In genomic region chr10:113666682-113667252, GRCh38 we compare ENCODE assay signal across 11 cellular contexts. TPM values are rescaled to one million over a fixed set of nuclear protein-coding genes. Genes with fewer than 3 reads are reported as not detected.
DNase-seq lines count a peak whose midpoint lies in the region; ATAC-seq, FAIRE-seq and TF ChIP-seq lines count a peak whose summit lies in the region.
"Had no signal": no experiment of that assay in that cellular context is flagged by ENCODE, and none has a peak within 500 bp of the region (broad histone marks: within the 10 kb centered on the region; RNA-seq: fewer than 3 reads in every experiment).

No MANE protein-coding gene starts in this region.

- TF ChIP-seq POLR2A in H54 (IDR thresholded peaks at IDR 0.05; ENCODE audit: low read depth, low read length), result no peak

- no peak for TF ChIP-seq CTCF in GM13977 (IDR thresholded peaks at IDR 0.05; ENCODE audit: extremely low read depth, insufficient read depth, missing control alignments)

- no peak for FAIRE-seq in H54 (lab: Jason Lieb, UNC)

- ATAC-seq in GM21528 (IDR thresholded peaks at IDR 0.05; ENCODE audit: low FRiP score, unreplicated experiment), result peak; percentile 79
- peak; percentile 66 for ATAC-seq in HG03571 (IDR thresholded peaks at IDR 0.05; ENCODE audit: unreplicated experiment)

- peak; percentile 54 for DNase-seq in GM13977 (ENCODE audit: low spot score)
- peak; percentile 23 for DNase-seq in dermis blood vessel endothelial cell
- no peak for DNase-seq in AG08396 (ENCODE audit: low spot score)
- DNase-seq in H54 (ENCODE audit: insufficient read length, low spot score), result no peak
- no peak for DNase-seq in stimulated activated CD4-positive, alpha-beta T cell treated with anti-CD3 and anti-CD28 coated beads, Interleukin-2, amount 100 ng/mL, for 48 hours
- no peak for DNase-seq in substantia nigra (lab: John Stamatoyannopoulos, UW)
- DNase-seq: NCI-H1105 had no signal

- in situ Hi-C loops in GM13977 (cut with MboI; ENCODE audit: low pct_unique_long_range_greater_than_20kb, low sequenced_read_pairs, unreplicated experiment), result no loop called here

- H3K27ac ChIP-seq in substantia nigra (ENCODE audit: low read depth, low read length, poor library complexity, severe bottlenecking), result no peak overlapping the region

RNA-seq across cellular contexts. Expression of gene NRAP, which starts 2.9 kb away (rescaled TPM):
- not detected in 2 replicates for total RNA-seq in dermis blood vessel endothelial cell
- total RNA-seq: fibroblast of lung, temporal lobe had no signal

RNA-seq across cellular contexts. Expression of gene CASP7, which starts 12.9 kb away (rescaled TPM):
- total RNA-seq in dermis blood vessel endothelial cell, result 64.5 and 71.8 TPM in 2 replicates

Comparison
In these comparisons a context has a peak if more than half of its experiments do, and no peak if none do; other contexts are left out.
1. DNase-seq: peak in GM13977 (single experiment) and dermis blood vessel endothelial cell (single experiment); none in AG08396 (single experiment), H54 (single experiment), stimulated activated CD4-positive, alpha-beta T cell treated with anti-CD3 and anti-CD28 coated beads, Interleukin-2, amount 100 ng/mL, for 48 hours (0 of 2) and substantia nigra (0 of 49).